In the genomic region with DNA sequence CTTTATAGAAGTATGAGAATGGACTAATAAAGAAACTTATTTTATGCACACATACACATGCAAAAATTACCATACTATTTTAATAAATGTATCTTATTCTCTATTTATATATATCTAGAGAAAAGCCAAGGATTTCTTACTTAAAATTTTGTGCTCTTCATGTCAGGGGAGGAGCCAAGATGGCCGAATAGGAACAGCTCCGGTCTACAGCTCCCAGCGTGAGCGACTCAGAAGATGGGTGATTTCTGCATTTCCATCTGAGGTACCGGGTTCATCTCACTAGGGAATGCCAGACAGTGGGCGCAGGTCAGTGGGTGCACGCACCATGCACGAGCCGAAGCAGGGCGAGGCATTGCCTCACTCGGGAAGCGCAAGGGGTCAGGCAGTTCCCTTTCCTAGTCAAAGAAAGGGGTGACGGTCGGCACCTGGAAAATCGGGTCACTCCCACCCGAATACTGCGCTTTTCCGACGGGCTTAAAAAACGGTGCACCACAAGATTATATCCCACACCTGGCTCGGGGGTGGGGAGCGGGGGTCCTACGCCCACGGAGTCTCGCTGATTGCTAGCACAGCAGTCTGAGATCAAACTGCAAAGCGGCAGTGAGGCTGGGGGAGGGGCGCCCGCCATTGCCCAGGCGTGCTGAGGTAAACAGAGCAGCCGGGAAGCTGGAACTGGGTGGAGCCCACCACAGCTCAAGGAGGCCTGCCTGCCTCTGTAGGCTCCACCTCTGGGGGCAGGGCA, we compare ENCODE assay signal across 7 cellular contexts.
DNase-seq lines count a peak whose midpoint lies in the region; ATAC-seq and TF ChIP-seq lines count a peak whose summit lies in the region.
"Not testable (repeated sequence)": the region's sequence is repeated elsewhere in the genome, so short reads cannot be mapped to it uniquely, and the experiment has no call there.

No MANE protein-coding gene starts in this region.

- not testable (repeated sequence) for H3K27ac Mint-ChIP-seq in WTC11

- CTCF ChIA-PET in PC-9 (lab: Charles Lee); WTC11 (lab: Charles Lee): not testable (repeated sequence)

- H3K27me3 Mint-ChIP-seq in WTC11 (ENCODE audit: low read depth) = not testable (repeated sequence)

- not testable (repeated sequence) for ATAC-seq in WTC11

- H3K27me3 ChIP-seq in PC-9 (ENCODE audit: insufficient read depth, low read depth) = not testable (repeated sequence)

- H3K79me2 ChIP-seq in PC-9 (ENCODE audit: low read depth) = not testable (repeated sequence)

- H3K36me3 Mint-ChIP-seq in WTC11 = peaks cover 12% of the 10 kb centered on the region

- not testable (repeated sequence) for H3K9me3 ChIP-seq in PC-9 (ENCODE audit: insufficient read depth, low read depth)

- not testable (repeated sequence) for BruUV-seq in PC-9 (replicated peaks; lab: Mats Ljungman, UMichigan)

- not testable (repeated sequence) for H4K20me1 ChIP-seq in PC-9 (ENCODE audit: insufficient read depth)

- peaks cover 14% of the 10 kb centered on the region for H3K9me3 Mint-ChIP-seq in WTC11

- peaks cover 22% of the 10 kb centered on the region for H3K4me1 Mint-ChIP-seq in WTC11

- H3K4me3 Mint-ChIP-seq in WTC11 = peak overlapping the region; percentile 55

- not testable (repeated sequence) for H3K36me3 ChIP-seq in PC-9 (ENCODE audit: low read depth)

- H3K27ac ChIP-seq in PC-9 = not testable (repeated sequence)

- DNase-seq in A172 (ENCODE audit: low spot score) = peak; percentile 2
- peak; percentile 44 for DNase-seq in ELF-1 (ENCODE audit: low read depth, low spot score)
- peak; percentile 1 for DNase-seq in LNCaP clone FGC (ENCODE audit: low read depth)
- DNase-seq in NCI-H748 (lab: John Stamatoyannopoulos, UW; ENCODE audit: unreplicated experiment) = peak; percentile 80
- DNase-seq in PC-9 = peak in 1 of 2 experiments; percentile 29
- peak; percentile 60 for DNase-seq in WTC11 (ENCODE audit: low spot score)
- DNase-seq in posterior vena cava (ENCODE audit: low spot score) = peak; percentile 71

- peak overlapping the region; percentile 58 for H3K4me2 ChIP-seq in PC-9

- H3K4me1 ChIP-seq in PC-9 (replicated peaks; ENCODE audit: insufficient read depth) = not testable (repeated sequence)

- intact Hi-C loops in PC-9 (cut with micrococcal nuclease; ENCODE audit: unreplicated experiment); posterior vena cava (cut with DNase I): not testable (repeated sequence)

- H3K9me2 ChIP-seq in PC-9 (ENCODE audit: insufficient read depth) = not testable (repeated sequence)

- not testable (repeated sequence) for H3F3A ChIP-seq in PC-9 (ENCODE audit: insufficient read depth, low read depth)

- TF ChIP-seq CTCF in LNCaP clone FGC (IDR thresholded peaks at IDR 0.05; ENCODE audit: control insufficient read depth, extremely low read depth, insufficient read depth); PC-9 (conservative IDR thresholded peaks at IDR 0.05); WTC11 (IDR thresholded peaks at IDR 0.05): not testable (repeated sequence)

- POLR2A ChIA-PET in PC-9 (lab: Charles Lee; ENCODE audit: unreplicated experiment) = interaction anchor here (0.6 kb wide), 1 partner anchor 844 kb away, joined by 4 read pairs; no protein-coding TSS in a partner anchor
- POLR2A ChIA-PET in WTC11 (lab: Charles Lee) = not testable (repeated sequence)

- H2AFZ ChIP-seq in PC-9 = peak overlapping the region; percentile 39; the same call in 1 of the 2 replicates

- H3K4me3 ChIP-seq in LNCaP clone FGC (ENCODE audit: low read depth, low read length) (peak overlapping the region; percentile 49), PC-9 (peak overlapping the region; percentile 42; the same call in 1 of the 2 replicates)
